8 cellular contexts compared by ENCODE assay signal in the genomic region with DNA sequence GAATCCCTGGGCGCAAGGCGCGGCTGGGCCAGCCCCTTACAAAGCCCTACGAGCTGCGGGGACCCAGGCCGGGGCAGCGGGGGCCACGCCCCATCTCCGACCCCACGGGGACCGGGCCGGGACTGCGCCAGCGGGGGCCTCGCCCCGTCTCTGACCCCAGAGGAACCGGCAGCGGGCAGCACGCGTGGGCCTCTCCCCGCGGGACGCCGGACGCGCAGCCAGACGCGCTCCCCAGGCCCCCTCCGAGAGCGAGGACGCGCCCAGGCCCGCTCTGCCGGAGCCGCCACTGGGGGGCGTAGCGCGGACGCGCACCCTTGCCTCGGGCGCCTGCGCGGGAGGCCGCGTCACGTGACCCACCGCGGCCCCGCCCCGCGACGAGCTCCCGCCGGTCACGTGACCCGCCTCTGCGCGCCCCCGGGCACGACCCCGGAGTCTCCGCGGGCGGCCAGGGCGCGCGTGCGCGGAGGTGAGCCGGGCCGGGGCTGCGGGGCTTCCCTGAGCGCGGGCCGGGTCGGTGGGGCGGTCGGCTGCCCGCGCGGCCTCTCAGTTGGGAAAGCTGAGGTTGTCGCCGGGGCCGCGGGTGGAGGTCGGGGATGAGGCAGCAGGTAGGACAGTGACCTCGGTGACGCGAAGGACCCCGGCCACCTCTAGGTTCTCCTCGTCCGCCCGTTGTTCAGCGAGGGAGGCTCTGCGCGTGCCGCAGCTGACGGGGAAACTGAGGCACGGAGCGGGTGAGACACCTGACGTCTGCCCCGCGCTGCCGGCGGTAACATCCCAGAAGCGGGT. TPM values are rescaled to one million over a fixed set of nuclear protein-coding genes. Genes with fewer than 3 reads are reported as not detected.
DNase-seq lines count a peak whose midpoint lies in the region; ATAC-seq and TF ChIP-seq lines count a peak whose summit lies in the region.

GAA (plus strand) TSS at position 422 of the 786 bp plus-strand sequence. CDS start 3,006 bp downstream, outside the sequence.

- intact Hi-C loops in lower lobe of right lung (cut with DNase I), result no loop called here

- peak within 1 kb of the TSS; percentile 89 for H3K27ac ChIP-seq in lower lobe of right lung

- H3K27me3 ChIP-seq in lower lobe of right lung (ENCODE audit: low read depth), result no peaks in the 10 kb centered on the region

- TF ChIP-seq CTCF in lower lobe of right lung (IDR thresholded peaks at IDR 0.05), result peak; percentile 79

- H3K4me3 ChIP-seq in lower lobe of right lung, result peak within 1 kb of the TSS; percentile 86

- no peaks in the 10 kb centered on the region for H3K9me3 ChIP-seq in lower lobe of right lung

- H3K9me3 Mint-ChIP-seq in activated CD4-positive, alpha-beta memory T cell treated with anti-CD3 and anti-CD28 coated beads, Interleukin-2, amount 10 ng/mL, durations not matched to agents 7 days and 5 days, result no peaks in the 10 kb centered on the region

- no peaks in the 10 kb centered on the region for H3K36me3 Mint-ChIP-seq in activated CD4-positive, alpha-beta memory T cell treated with anti-CD3 and anti-CD28 coated beads, Interleukin-2, amount 10 ng/mL, durations not matched to agents 7 days and 5 days (ENCODE audit: low read depth)

- ATAC-seq in GM19025 (IDR thresholded peaks at IDR 0.05; ENCODE audit: low read depth, unreplicated experiment) (peak; percentile 78), HG03439 (IDR thresholded peaks at IDR 0.05; ENCODE audit: unreplicated experiment) (peak; percentile 73), lower lobe of right lung (peak; percentile 93 to 95)

- H3K4me3 Mint-ChIP-seq in activated CD4-positive, alpha-beta memory T cell treated with anti-CD3 and anti-CD28 coated beads, Interleukin-2, amount 10 ng/mL, durations not matched to agents 7 days and 5 days, result peak within 1 kb of the TSS; percentile 81

- DNase-seq in AML-193 (lab: John Stamatoyannopoulos, UW) (peak; percentile 69 to 70), NCI-H82 (lab: John Stamatoyannopoulos, UW) (peak; percentile 92), ecto neural progenitor cell (ENCODE audit: low spot score) (peak; percentile 98), lower lobe of right lung (peak; percentile 90)
- peak; percentile 89 for DNase-seq in activated CD4-positive, alpha-beta memory T cell treated with anti-CD3 and anti-CD28 coated beads, Interleukin-2, amount 10 ng/mL, durations not matched to agents 7 days and 5 days
- DNase-seq in stimulated activated CD4-positive, alpha-beta T cell treated with anti-CD3 and anti-CD28 coated beads, TNF-alpha, amount 100 ng/mL, for 24 hours (ENCODE audit: low read depth in 3 of 3), result peak; percentile 70 to 80 (median 76)

- POLR2A ChIA-PET in activated CD4-positive, alpha-beta memory T cell treated with anti-CD3 and anti-CD28 coated beads, Interleukin-2, amount 10 ng/mL, durations not matched to agents 7 days and 5 days (lab: Charles Lee), result interaction anchor here (0.7 to 1.8 kb wide), 20 partner anchors 9 to 711 kb away, joined by 3 to 19 read pairs (median 4); partner anchors contain the start of gene CBX8

- peaks cover 29% of the 10 kb centered on the region for H3K4me1 Mint-ChIP-seq in activated CD4-positive, alpha-beta memory T cell treated with anti-CD3 and anti-CD28 coated beads, Interleukin-2, amount 10 ng/mL, durations not matched to agents 7 days and 5 days

- peaks cover 17% of the 10 kb centered on the region for H3K4me1 ChIP-seq in lower lobe of right lung

- no peaks in the 10 kb centered on the region for H3K36me3 ChIP-seq in lower lobe of right lung

- CTCF ChIA-PET in activated CD4-positive, alpha-beta memory T cell treated with anti-CD3 and anti-CD28 coated beads, Interleukin-2, amount 10 ng/mL, durations not matched to agents 7 days and 5 days (lab: Charles Lee), result interaction anchor here (0.5 to 2.5 kb wide), 68 partner anchors 9 to 1040 kb away, joined by 3 to 26 read pairs (median 4); partner anchors contain the start of genes EIF4A3, ENDOV and RNF213

- H3K27me3 Mint-ChIP-seq in activated CD4-positive, alpha-beta memory T cell treated with anti-CD3 and anti-CD28 coated beads, Interleukin-2, amount 10 ng/mL, durations not matched to agents 7 days and 5 days, result peaks cover 3% of the 10 kb centered on the region

- H3K27ac Mint-ChIP-seq in activated CD4-positive, alpha-beta memory T cell treated with anti-CD3 and anti-CD28 coated beads, Interleukin-2, amount 10 ng/mL, durations not matched to agents 7 days and 5 days, result peak within 1 kb of the TSS; percentile 76

RNA-seq across cellular contexts. Expression of gene GAA, which starts in this region (rescaled TPM):
- total RNA-seq in activated CD4-positive, alpha-beta memory T cell treated with anti-CD3 and anti-CD28 coated beads, Interleukin-2, amount 10 ng/mL, durations not matched to agents 7 days and 5 days, result 10 to 100 TPM; 16.0 to 18.7 TPM
- 143 TPM for total RNA-seq in lower lobe of right lung

Comparison
In these comparisons a context has a peak if more than half of its experiments do, and no peak if none do; other contexts are left out.
1. Peak in every context shown above with its lines: DNase-seq, ATAC-seq, H3K4me3 ChIP-seq and H3K27ac ChIP-seq.